Comparison of ENCODE assay signal across 7 cellular contexts in genomic region chr19:58476498-58477015, GRCh38. TPM values are rescaled to one million over a fixed set of nuclear protein-coding genes. Genes with fewer than 3 reads are reported as not detected.
A peak's percentile ranks its signal among the peaks of the same experiment; 100 is the strongest.
DNase-seq lines count a peak whose midpoint lies in the region; ATAC-seq, FAIRE-seq and TF ChIP-seq lines count a peak whose summit lies in the region.

No MANE protein-coding gene starts in this region.

- H3K27ac Mint-ChIP-seq in chondrocyte (ENCODE audit: unreplicated experiment), result peak overlapping the region; percentile 85

- intact Hi-C loops in upper lobe of right lung (cut with DNase I), result no loop called here

- no peaks in the 10 kb centered on the region for H3K9me3 ChIP-seq in lung (ENCODE audit: control insufficient read depth in 2 of 2, insufficient read depth in 1 of 2, low read length in 1 of 2)
- no peaks in the 10 kb centered on the region for H3K9me3 ChIP-seq in upper lobe of right lung

- H3K27me3 ChIP-seq in lung (ENCODE audit: control insufficient read depth, insufficient read depth), result no peaks in the 10 kb centered on the region
- no peaks in the 10 kb centered on the region for H3K27me3 ChIP-seq in upper lobe of right lung

- peaks cover 24% of the 10 kb centered on the region for H3K4me1 Mint-ChIP-seq in chondrocyte (ENCODE audit: low read depth)

- no peak for ATAC-seq in lung (ENCODE audit: insufficient read depth, low FRiP score)
- no peak for ATAC-seq in upper lobe of right lung
- ATAC-seq in GM19397 (IDR thresholded peaks at IDR 0.05; ENCODE audit: unreplicated experiment), result no peak
- ATAC-seq in GM18511 (IDR thresholded peaks at IDR 0.05; ENCODE audit: unreplicated experiment), result no peak

- H3K4me3 ChIP-seq in lung (peak overlapping the region; percentile 51), upper lobe of right lung (peak overlapping the region; percentile 71)

- H3K9me3 Mint-ChIP-seq in chondrocyte (ENCODE audit: low read depth), result no peaks in the 10 kb centered on the region

- H3K27ac ChIP-seq in lung (ENCODE audit: low read depth in 1 of 2, low read length in 1 of 2), result peak overlapping the region; percentile 86
- H3K27ac ChIP-seq in upper lobe of right lung, result peak overlapping the region; percentile 94

- FAIRE-seq in GM19239 (lab: Jason Lieb, UNC), result peak; percentile 59

- peaks cover 0 to 2% of the 10 kb centered on the region in 2 donors for H3K4me1 ChIP-seq in lung (ENCODE audit: control insufficient read depth in 2 of 2, insufficient read depth in 2 of 2, low read length in 2 of 2)
- peaks cover 15% of the 10 kb centered on the region for H3K4me1 ChIP-seq in upper lobe of right lung

- no peak for TF ChIP-seq CTCF in chondrocyte (IDR thresholded peaks at IDR 0.05)
- TF ChIP-seq CTCF in lung (IDR thresholded peaks at IDR 0.05; ENCODE audit: control extremely low read depth, extremely low read depth), result no peak
- TF ChIP-seq CTCF in upper lobe of right lung (IDR thresholded peaks at IDR 0.05), result no peak

- no peaks in the 10 kb centered on the region for H3K27me3 Mint-ChIP-seq in chondrocyte (ENCODE audit: low read depth)

- WGBS in lung, 2 donors, result 3% methylated on average over 27 of the region's 27 CpGs

- DNase-seq in GM19239 (ENCODE audit: insufficient read length, low spot score) (peak; percentile 29), NCI-H2196 (lab: John Stamatoyannopoulos, UW; ENCODE audit: unreplicated experiment) (peak; percentile 42), chondrocyte (ENCODE audit: low spot score) (no peak), lung (ENCODE audit: low spot score) (no peak), upper lobe of right lung (no peak)

- H3K36me3 Mint-ChIP-seq in chondrocyte (ENCODE audit: low read depth), result peaks cover 2% of the 10 kb centered on the region

- peak overlapping the region; percentile 86 for H3K4me3 Mint-ChIP-seq in chondrocyte (ENCODE audit: unreplicated experiment)

- peaks cover 2 to 35% of the 10 kb centered on the region in 2 donors for H3K36me3 ChIP-seq in lung (ENCODE audit: control insufficient read depth in 2 of 2, insufficient read depth in 2 of 2, low read length in 2 of 2)
- H3K36me3 ChIP-seq in upper lobe of right lung, result peaks cover 32% of the 10 kb centered on the region

RNA-seq across cellular contexts. Expression of gene ZNF446, which starts 0.4 kb away (rescaled TPM):
- total RNA-seq in chondrocyte (9.3 to 12.2 TPM (median 9.5 TPM) in 3 replicates), lung (10 to 100 TPM; 12.5 to 12.9 TPM), upper lobe of right lung (8.8 TPM)
- polyA plus RNA-seq in lung, result 1 to 10 TPM; 8.3 to 9.5 TPM

RNA-seq across cellular contexts. Expression of gene ZNF324, which starts 9.7 kb away (rescaled TPM):
- total RNA-seq in chondrocyte (10.8 to 12.6 TPM (median 11.3 TPM) in 3 replicates), lung (10 to 100 TPM; 12.4 to 13.9 TPM), upper lobe of right lung (11.7 TPM)
- 1 to 10 TPM; 4.6 to 5.3 TPM for polyA plus RNA-seq in lung

RNA-seq across cellular contexts. Expression of gene ZNF324B, which starts 25.1 kb away (rescaled TPM):
- 6.3 to 9.8 TPM (median 7.5 TPM) in 3 replicates for total RNA-seq in chondrocyte
- total RNA-seq in lung, result 1 to 10 TPM; 8.2 to 9.3 TPM
- polyA plus RNA-seq in lung, result 1 to 10 TPM; 2.8 to 3.9 TPM
- total RNA-seq in upper lobe of right lung, result 6.9 TPM

RNA-seq across cellular contexts. Expression of gene SLC27A5, which starts 35.2 kb away (rescaled TPM):
- 4.7 to 9.5 TPM (median 9.3 TPM) in 3 replicates for total RNA-seq in chondrocyte
- 10 to 100 TPM in 1 of 2 donors, 1 to 10 TPM in 1; 7.9 to 11.3 TPM for total RNA-seq in lung
- polyA plus RNA-seq in lung, result 10 to 100 TPM; 14.6 to 19.0 TPM
- total RNA-seq in upper lobe of right lung, result 4.7 TPM

RNA-seq across cellular contexts. Expression of gene ZNF132, which starts 36.6 kb away (rescaled TPM):
- 1.5 to 1.8 TPM (median 1.6 TPM) in 3 replicates for total RNA-seq in chondrocyte
- 1 to 10 TPM; 4.4 to 7.4 TPM for total RNA-seq in lung
- polyA plus RNA-seq in lung, result 1 to 10 TPM; 1.0 to 1.4 TPM
- total RNA-seq in upper lobe of right lung, result 5.1 TPM

Comparison
In these comparisons a context has a peak if more than half of its experiments do, and no peak if none do; other contexts are left out.
1. DNase-seq: peak in GM19239 (single experiment) and NCI-H2196 (single experiment); none in chondrocyte (single experiment), lung (single experiment) and upper lobe of right lung (single experiment).